ENCODE assay signal across 8 cellular contexts in the genomic region with DNA sequence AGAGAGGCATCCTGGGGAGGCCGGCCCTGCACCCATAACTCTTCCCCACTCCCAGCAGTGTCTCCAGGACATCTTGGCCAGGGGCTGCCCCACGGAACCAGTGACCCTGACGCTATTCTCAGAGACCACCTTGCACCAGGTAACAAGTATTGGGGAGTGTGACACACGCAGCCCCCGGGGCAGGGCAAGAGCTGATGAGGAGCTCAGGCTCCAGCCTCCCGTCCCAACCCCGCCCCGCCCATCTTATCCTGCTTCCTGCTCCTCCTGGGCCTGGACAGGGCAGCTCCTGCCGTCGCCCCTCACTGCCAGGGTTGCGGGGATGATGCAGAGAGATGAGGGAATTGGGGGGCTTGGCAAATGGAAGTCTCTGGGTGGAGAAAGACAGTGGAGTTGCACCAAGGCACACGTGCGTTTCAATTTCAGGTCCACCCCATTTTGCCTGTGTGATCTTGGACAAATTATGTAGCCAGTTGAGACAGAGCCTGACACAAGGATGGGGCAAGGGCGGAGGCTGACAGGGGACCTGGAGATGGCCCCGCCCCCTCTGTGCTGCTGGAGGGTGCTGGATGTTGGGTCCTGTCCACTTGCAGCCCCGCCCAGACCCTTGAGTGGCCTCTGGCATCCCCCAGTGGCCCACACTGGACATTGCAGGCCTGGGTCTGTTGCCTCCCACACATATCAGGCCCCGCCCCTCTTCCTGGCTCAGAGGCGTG. TPM values are rescaled to one million over a fixed set of nuclear protein-coding genes. Genes with fewer than 3 reads are reported as not detected.
DNase-seq lines count a peak whose midpoint lies in the region; ATAC-seq and TF ChIP-seq lines count a peak whose summit lies in the region.

No MANE protein-coding gene starts in this region.

- intact Hi-C loops in IMR-90 (cut with micrococcal nuclease) (loop anchor here (2.0 kb wide), 3 partner anchors 24 to 240 kb away; no protein-coding TSS in a partner anchor), posterior vena cava (cut with DNase I) (no loop called here)

- H3K4me3 ChIP-seq in IMR-90 (ENCODE audit: insufficient read depth, low read depth, low read length) (no peak overlapping the region), cardiac muscle cell (no peak overlapping the region)

- H3K9ac ChIP-seq in IMR-90 (ENCODE audit: low read depth, low read length): no peak overlapping the region

- H4K91ac ChIP-seq in IMR-90 (ENCODE audit: insufficient read depth, low read depth, low read length): no peak overlapping the region

- dilution Hi-C loops in IMR-90 (cut with HindIII; ENCODE audit: low sequenced_read_pairs, unreplicated experiment): no loop called here

- POLR2A ChIA-PET in IMR-90 (lab: Charles Lee; ENCODE audit: unreplicated experiment): no interaction called here
- POLR2A ChIA-PET in activated naive CD8-positive, alpha-beta T cell treated with anti-CD3 and anti-CD28 coated beads, Interleukin-2, amount 10 ng/mL, durations not matched to agents 7 days and 5 days (lab: Charles Lee): no interaction called here

- H4K20me1 ChIP-seq in IMR-90 (ENCODE audit: insufficient read depth, low read length): no peaks in the 10 kb centered on the region

- no peaks in the 10 kb centered on the region for H3K9me1 ChIP-seq in IMR-90 (ENCODE audit: insufficient read depth, low read length)

- H3K56ac ChIP-seq in IMR-90 (ENCODE audit: extremely low read depth, insufficient read depth, low read length): no peak overlapping the region

- H4K8ac ChIP-seq in IMR-90 (ENCODE audit: low read depth in 2 of 2, low read length in 2 of 2): peak overlapping the region in 1 of 2 experiments; percentile 52; a peak in 1 of 4 replicates

- 0 out of 2 replicates have a peak, but pooled peaks have one; percentile 26 for TF ChIP-seq POLR2A in IMR-90 (IDR thresholded peaks at IDR 0.05; ENCODE audit: low read depth, low read length)

- TF ChIP-seq RAD21 in IMR-90 (IDR thresholded peaks at IDR 0.05; ENCODE audit: low read length): peak; percentile 97

- H3K4me2 ChIP-seq in IMR-90 (ENCODE audit: low read depth, low read length): no peak overlapping the region

- H2BK20ac ChIP-seq in IMR-90 (ENCODE audit: low read depth, low read length): no peak overlapping the region

- H4K5ac ChIP-seq in IMR-90 (ENCODE audit: low read depth, low read length): no peak overlapping the region

- peaks cover 11% of the 10 kb centered on the region for H3K27me3 Mint-ChIP-seq in activated naive CD8-positive, alpha-beta T cell treated with anti-CD3 and anti-CD28 coated beads, Interleukin-2, amount 10 ng/mL, durations not matched to agents 7 days and 5 days

- peak; percentile 78 for DNase-seq in A172 (ENCODE audit: low spot score)
- DNase-seq in IMR-90: peak; percentile 79
- peak; percentile 67 to 82 for DNase-seq in SHP77 (lab: John Stamatoyannopoulos, UW)
- peak; percentile 66 for DNase-seq in activated naive CD8-positive, alpha-beta T cell treated with anti-CD3 and anti-CD28 coated beads, Interleukin-2, amount 10 ng/mL, durations not matched to agents 7 days and 5 days
- DNase-seq in cardiac muscle cell (ENCODE audit: low read depth in 1 of 2, low spot score in 1 of 2): peak; percentile 90 to 96
- peak; percentile 95 for DNase-seq in posterior vena cava (ENCODE audit: low spot score)

- peak; percentile 8 for TF ChIP-seq CTCF in GM12801 (IDR thresholded peaks at IDR 0.05; ENCODE audit: extremely low read depth, insufficient read length)
- peak; percentile 98 for TF ChIP-seq CTCF in IMR-90 (conservative IDR thresholded peaks at IDR 0.05; ENCODE audit: low read depth, low read length)
- peak; percentile 96 for TF ChIP-seq CTCF in cardiac muscle cell (IDR thresholded peaks at IDR 0.05; ENCODE audit: low read depth, low read length)

- H3K18ac ChIP-seq in IMR-90 (ENCODE audit: low read depth, low read length): no peak overlapping the region

- H3K9me3 ChIP-seq in IMR-90 (ENCODE audit: control insufficient read depth, insufficient read depth, low read length): no peaks in the 10 kb centered on the region
- H3K9me3 ChIP-seq in cardiac muscle cell (ENCODE audit: low read depth): no peaks in the 10 kb centered on the region

- H2BK15ac ChIP-seq in IMR-90 (ENCODE audit: low read depth, low read length): no peak overlapping the region

- no peaks in the 10 kb centered on the region for H3K9me3 Mint-ChIP-seq in activated naive CD8-positive, alpha-beta T cell treated with anti-CD3 and anti-CD28 coated beads, Interleukin-2, amount 10 ng/mL, durations not matched to agents 7 days and 5 days

- CTCF ChIA-PET in IMR-90 (lab: Yijun Ruan, JAX): no interaction called here

- H2BK5ac ChIP-seq in IMR-90 (ENCODE audit: low read depth, low read length, poor library complexity, severe bottlenecking): no peak overlapping the region

- peak overlapping the region; percentile 85 for H2AK9ac ChIP-seq in IMR-90 (replicated peaks; ENCODE audit: low read depth, low read length, poor library complexity)

- 0 out of 2 replicates have a peak overlapping the region, but pooled peaks have one; percentile 35 for H3K14ac ChIP-seq in IMR-90 (replicated peaks; ENCODE audit: low read depth, low read length)

- ATAC-seq in IMR-90 (ENCODE audit: low read depth): peak; percentile 100
- peak; percentile 63 for ATAC-seq in activated naive CD8-positive, alpha-beta T cell treated with anti-CD3 and anti-CD28 coated beads, Interleukin-2, amount 10 ng/mL, durations not matched to agents 7 days and 5 days (ENCODE audit: low read depth)
- no peak for ATAC-seq in HG03039 (IDR thresholded peaks at IDR 0.05; ENCODE audit: unreplicated experiment)

- no peak overlapping the region; the same call in 1 of the 2 replicates for H2BK120ac ChIP-seq in IMR-90 (ENCODE audit: low read depth, low read length)

- no peaks in the 10 kb centered on the region for H3K4me1 Mint-ChIP-seq in activated naive CD8-positive, alpha-beta T cell treated with anti-CD3 and anti-CD28 coated beads, Interleukin-2, amount 10 ng/mL, durations not matched to agents 7 days and 5 days

- no peak overlapping the region for H3K27ac ChIP-seq in IMR-90 (ENCODE audit: insufficient read depth, low read length)
- no peak overlapping the region for H3K27ac ChIP-seq in cardiac muscle cell

- no peak overlapping the region for H3K23ac ChIP-seq in IMR-90 (ENCODE audit: low read depth, low read length)

- H3K4ac ChIP-seq in IMR-90 (ENCODE audit: low read depth, low read length): no peak overlapping the region

- H3K36me3 ChIP-seq in IMR-90 (ENCODE audit: control insufficient read depth, insufficient read depth, low read length): no peaks in the 10 kb centered on the region
- no peaks in the 10 kb centered on the region for H3K36me3 ChIP-seq in cardiac muscle cell

- WGBS in IMR-90 (ENCODE audit: extremely low coverage in 2 of 2, insufficient read length in 1 of 2), 2 experiments: 61% methylated on average over 11 of the region's 18 CpGs; no CpG with 5 or more reads in 1 of the 2 experiments

- in situ Hi-C loops in IMR-90 (cut with MboI; ENCODE audit: low sequenced_read_pairs): no loop called here

- H3K27me3 ChIP-seq in IMR-90 (ENCODE audit: control insufficient read depth, insufficient read depth, low read length) (peaks cover 9% of the 10 kb centered on the region), cardiac muscle cell (no peaks in the 10 kb centered on the region)

- H3K27ac Mint-ChIP-seq in activated naive CD8-positive, alpha-beta T cell treated with anti-CD3 and anti-CD28 coated beads, Interleukin-2, amount 10 ng/mL, durations not matched to agents 7 days and 5 days: no peak overlapping the region

- peak overlapping the region; percentile 86 for H2AFZ ChIP-seq in IMR-90 (replicated peaks; ENCODE audit: low read length, poor library complexity)

- no peak overlapping the region for H3K4me3 Mint-ChIP-seq in activated naive CD8-positive, alpha-beta T cell treated with anti-CD3 and anti-CD28 coated beads, Interleukin-2, amount 10 ng/mL, durations not matched to agents 7 days and 5 days

- H3K79me1 ChIP-seq in IMR-90 (ENCODE audit: low read depth in 1 of 2, low read length in 2 of 2): no peaks in the 10 kb centered on the region

- H3K4me1 ChIP-seq in IMR-90 (ENCODE audit: control insufficient read depth, insufficient read depth, low read length) (no peaks in the 10 kb centered on the region), cardiac muscle cell (ENCODE audit: low read depth) (no peaks in the 10 kb centered on the region)

- BruUV-seq in IMR-90 (replicated peaks; lab: Mats Ljungman, UMichigan): no TSS peak

- peak overlapping the region; percentile 91; the same call in 1 of the 2 replicates for H2AK5ac ChIP-seq in IMR-90 (ENCODE audit: low read depth, low read length)

- H3K36me3 Mint-ChIP-seq in activated naive CD8-positive, alpha-beta T cell treated with anti-CD3 and anti-CD28 coated beads, Interleukin-2, amount 10 ng/mL, durations not matched to agents 7 days and 5 days: no peaks in the 10 kb centered on the region

RNA-seq across cellular contexts. Expression of a gene that starts 10.7 kb away (rescaled TPM):
- total RNA-seq in A172 (2014; rRNA removed; shearing (Covaris generic)): not detected in 2 replicates
- total RNA-seq in IMR-90 (2012; rRNA removed) (not detected in 2 replicates), cardiac muscle cell (5.8 and 16.3 TPM in 2 replicates), posterior vena cava (under 1 TPM; 0.51 to 0.90 TPM)
- polyA plus RNA-seq in IMR-90 (2012; rRNA removed) (0.05 TPM in 1 of 2 replicates, not detected in the other), cardiac muscle cell (12.8 and 25.5 TPM in 2 replicates)
- polyA plus RNA-seq in IMR-90 (2012; cell fraction: cytosol; rRNA removed): 0.07 and 0.16 TPM in 2 replicates
- 0.76 and 1.0 TPM in 2 replicates for polyA plus RNA-seq in IMR-90 (2012; cell fraction: nucleus; rRNA removed; ENCODE audit: low replicate concordance)
- total RNA-seq in activated naive CD8-positive, alpha-beta T cell treated with anti-CD3 and anti-CD28 coated beads, Interleukin-2, amount 10 ng/mL, durations not matched to agents 7 days and 5 days: not detected

RNA-seq across cellular contexts. Expression of a gene that starts 11.0 kb away (rescaled TPM):
- not detected in 2 replicates for total RNA-seq in A172 (2014; rRNA removed; shearing (Covaris generic))
- total RNA-seq in IMR-90 (2012; rRNA removed) (not detected in 2 replicates), cardiac muscle cell (19.0 and 55.6 TPM in 2 replicates), posterior vena cava (under 1 TPM; 0.62 to 0.88 TPM)
- polyA plus RNA-seq in IMR-90 (2012; rRNA removed) (0.09 and 0.11 TPM in 2 replicates), cardiac muscle cell (24.8 and 84.3 TPM in 2 replicates)
- 0.14 and 0.41 TPM in 2 replicates for polyA plus RNA-seq in IMR-90 (2012; cell fraction: cytosol; rRNA removed)
- polyA plus RNA-seq in IMR-90 (2012; cell fraction: nucleus; rRNA removed; ENCODE audit: low replicate concordance): 0.70 and 0.76 TPM in 2 replicates
- total RNA-seq in activated naive CD8-positive, alpha-beta T cell treated with anti-CD3 and anti-CD28 coated beads, Interleukin-2, amount 10 ng/mL, durations not matched to agents 7 days and 5 days: not detected

RNA-seq across cellular contexts. Expression of a gene that starts 14.7 kb away (rescaled TPM):
- total RNA-seq in A172 (2014; rRNA removed; shearing (Covaris generic)): not detected in 2 replicates
- 0.54 and 0.56 TPM in 2 replicates for total RNA-seq in IMR-90 (2012; rRNA removed)
- 3.0 and 4.3 TPM in 2 replicates for polyA plus RNA-seq in IMR-90 (2012; rRNA removed)
- polyA plus RNA-seq in IMR-90 (2012; cell fraction: cytosol; rRNA removed): 2.7 and 5.1 TPM in 2 replicates
- 3.0 and 6.7 TPM in 2 replicates for polyA plus RNA-seq in IMR-90 (2012; cell fraction: nucleus; rRNA removed; ENCODE audit: low replicate concordance)
- not detected for total RNA-seq in activated naive CD8-positive, alpha-beta T cell treated with anti-CD3 and anti-CD28 coated beads, Interleukin-2, amount 10 ng/mL, durations not matched to agents 7 days and 5 days
- total RNA-seq in cardiac muscle cell: 509 and 744 TPM in 2 replicates
- polyA plus RNA-seq in cardiac muscle cell: 1,782 and 2,165 TPM in 2 replicates
- total RNA-seq in posterior vena cava: 100 to 1,000 TPM; 272 to 588 TPM

RNA-seq across cellular contexts. Expression of a gene that starts 28.5 kb away (rescaled TPM):
- total RNA-seq in A172 (2014; rRNA removed; shearing (Covaris generic)): not detected in 2 replicates
- total RNA-seq in IMR-90 (2012; rRNA removed): not detected in 2 replicates
- polyA plus RNA-seq in IMR-90 (2012; rRNA removed): not detected in 2 replicates
- not detected in 2 replicates for polyA plus RNA-seq in IMR-90 (2012; cell fraction: cytosol; rRNA removed)
- polyA plus RNA-seq in IMR-90 (2012; cell fraction: nucleus; rRNA removed; ENCODE audit: low replicate concordance): not detected in 2 replicates
- total RNA-seq in activated naive CD8-positive, alpha-beta T cell treated with anti-CD3 and anti-CD28 coated beads, Interleukin-2, amount 10 ng/mL, durations not matched to agents 7 days and 5 days: not detected
- 0.12 TPM in 1 of 2 replicates, not detected in the other for total RNA-seq in cardiac muscle cell
- polyA plus RNA-seq in cardiac muscle cell: not detected in 2 replicates
- not detected for total RNA-seq in posterior vena cava

RNA-seq across cellular contexts. Expression of a gene that starts 40.9 kb away (rescaled TPM):
- 1.1 and 1.8 TPM in 2 replicates for total RNA-seq in A172 (2014; rRNA removed; shearing (Covaris generic))
- total RNA-seq in IMR-90 (2012; rRNA removed) (0.18 and 0.28 TPM in 2 replicates), cardiac muscle cell (6.0 and 10.9 TPM in 2 replicates), posterior vena cava (1 to 10 TPM in 1 of 2 donors, under 1 TPM in 1; 0.88 to 1.2 TPM)
- polyA plus RNA-seq in IMR-90 (2012; rRNA removed) (0.56 and 1.0 TPM in 2 replicates), cardiac muscle cell (10.4 and 21.3 TPM in 2 replicates)
- polyA plus RNA-seq in IMR-90 (2012; cell fraction: cytosol; rRNA removed): 0.57 and 1.4 TPM in 2 replicates
- 0.32 and 0.89 TPM in 2 replicates for polyA plus RNA-seq in IMR-90 (2012; cell fraction: nucleus; rRNA removed; ENCODE audit: low replicate concordance)
- 1 to 10 TPM; 3.3 to 4.1 TPM for total RNA-seq in activated naive CD8-positive, alpha-beta T cell treated with anti-CD3 and anti-CD28 coated beads, Interleukin-2, amount 10 ng/mL, durations not matched to agents 7 days and 5 days

Comparison
In these comparisons a context has a peak if more than half of its experiments do, and no peak if none do; other contexts are left out.
1. CTCF ChIP-seq: peak in every context shown above with its lines; median percentile 98 in IMR-90; 96 in cardiac muscle cell; 8 in GM12801.
2. RNA of a gene that starts 11.0 kb away (total RNA-seq): 19.0 to 55.6 TPM in cardiac muscle cell; 0.62 to 0.88 TPM in posterior vena cava, not detected in A172, not detected in IMR-90 and not detected in activated naive CD8-positive, alpha-beta T cell treated with anti-CD3 and anti-CD28 coated beads, Interleukin-2, amount 10 ng/mL, durations not matched to agents 7 days and 5 days; every median in the first group is over 10 times any median in the second.
3. RNA of a gene that starts 14.7 kb away (total RNA-seq): 272 to 588 TPM in posterior vena cava and 509 to 744 TPM in cardiac muscle cell; 0.54 to 0.56 TPM in IMR-90, not detected in A172 and not detected in activated naive CD8-positive, alpha-beta T cell treated with anti-CD3 and anti-CD28 coated beads, Interleukin-2, amount 10 ng/mL, durations not matched to agents 7 days and 5 days; every median in the first group is over 100 times any median in the second.
4. Peak in every context shown above with its lines, with median percentiles within 50 percentile points of each other: DNase-seq.